In the genomic region with DNA sequence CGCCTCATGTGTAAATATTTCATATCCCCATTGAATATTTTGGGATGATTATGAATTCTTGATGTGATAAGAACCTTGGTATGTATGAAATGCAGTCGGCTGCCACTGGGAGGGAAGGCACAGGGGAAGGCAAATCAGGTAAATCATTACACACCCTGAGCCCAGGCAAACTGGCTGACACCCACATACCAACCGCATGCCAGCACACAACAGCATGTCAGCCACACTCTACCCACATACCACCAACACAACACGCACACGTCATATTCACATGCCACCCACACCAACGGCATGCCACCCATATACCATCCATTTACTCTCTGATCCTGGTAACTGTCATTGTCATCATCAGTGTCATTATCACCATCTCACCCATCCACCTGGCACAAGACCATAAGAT, we compare ENCODE assay signal across 14 cellular contexts. TPM values are rescaled to one million over a fixed set of nuclear protein-coding genes. Genes with fewer than 3 reads are reported as not detected.
DNase-seq lines count a peak whose midpoint lies in the region; ATAC-seq, FAIRE-seq and TF ChIP-seq lines count a peak whose summit lies in the region.
"Had no signal": no experiment of that assay in that cellular context is flagged by ENCODE, and none has a peak within 500 bp of the region (broad histone marks: within the 10 kb centered on the region; RNA-seq: fewer than 3 reads in every experiment).

No MANE protein-coding gene starts in this region.

- no peak overlapping the region for H3K4me3 ChIP-seq in pancreas

- 55 to 57% methylated on average over 6 of the region's 6 CpGs for WGBS in pancreas, 2 donors

- no peak for TF ChIP-seq CTCF in Calu3 (IDR thresholded peaks at IDR 0.05; ENCODE audit: unreplicated experiment)
- no peak for TF ChIP-seq CTCF in glutamatergic neuron (IDR thresholded peaks at IDR 0.05; ENCODE audit: partially characterized antibody, unreplicated experiment)
- no peak for TF ChIP-seq CTCF in pancreas (IDR thresholded peaks at IDR 0.05)

- H3K27ac ChIP-seq in pancreas, result no peak overlapping the region

- BruUV-seq in Calu3 (replicated peaks; lab: Mats Ljungman, UMichigan), result no TSS peak

- H3K9me3 ChIP-seq in pancreas (no peaks in the 10 kb centered on the region), T-helper 17 cell (ENCODE audit: control insufficient read depth, low read length, poor library complexity, severe bottlenecking) (no peaks in the 10 kb centered on the region)
- H3K9me3 ChIP-seq: BE2C had no signal

- peak; percentile 81 for DNase-seq in Calu3
- peak; percentile 21 for DNase-seq in RCC 7860 (ENCODE audit: low spot score)
- DNase-seq in glutamatergic neuron, result no peak
- peak in 3 of 6 donors; percentile 55 to 64 (median 60) for DNase-seq in pancreas
- DNase-seq in NCI-H2029 (lab: John Stamatoyannopoulos, UW), result no peak
- DNase-seq in NCI-H1436 (lab: John Stamatoyannopoulos, UW), result no peak
- DNase-seq in activated T-helper 2 cell treated with anti-CD3 and anti-CD28 coated beads, Interferon-gamma antibody, Interleukin-2, Interleukin-4, amounts not matched to agents 10 μg/mL and 5 μg/mL and 100 μg/mL, durations not matched to agents 14 hours and 24 hours and 36 hours (ENCODE audit: low spot score), result no peak
- no peak for DNase-seq in T-helper 17 cell
- DNase-seq: activated CD4-positive, alpha-beta T cell treated with anti-CD3 and anti-CD28 coated beads for 48 hours; activated gamma-delta T cell; amniotic stem cell; endodermal cell had no signal

- intact Hi-C loops in Calu3 (cut with micrococcal nuclease; ENCODE audit: unreplicated experiment) (no loop called here), pancreas (cut with DNase I) (no loop called here)
- intact Hi-C loops in activated T-helper 2 cell treated with anti-CD3 and anti-CD28 coated beads, Interferon-gamma antibody, Interleukin-2, Interleukin-4, amounts not matched to agents 10 μg/mL and 5 μg/mL and 100 μg/mL, durations not matched to agents 14 hours and 24 hours and 36 hours (cut with micrococcal nuclease), result no loop called here

- CTCF ChIA-PET in Calu3 (lab: Charles Lee), result interaction anchor here (0.6 kb wide), 1 partner anchor 9 kb away, joined by 3 read pairs; no protein-coding TSS in a partner anchor

- ATAC-seq in pancreas (peak; percentile 53 to 93 (median 85)), T-helper 17 cell (no peak)

- H3K4me1 Mint-ChIP-seq in Calu3 (ENCODE audit: low read depth, unreplicated experiment) (peaks cover 23% of the 10 kb centered on the region), glutamatergic neuron (ENCODE audit: low read depth, unreplicated experiment) (peaks cover 28% of the 10 kb centered on the region), T-helper 17 cell (no peaks in the 10 kb centered on the region)
- H3K4me1 Mint-ChIP-seq in activated T-helper 2 cell treated with anti-CD3 and anti-CD28 coated beads, Interferon-gamma antibody, Interleukin-2, Interleukin-4, amounts not matched to agents 10 μg/mL and 5 μg/mL and 100 μg/mL, durations not matched to agents 14 hours and 24 hours and 36 hours (ENCODE audit: low read depth), result no peaks in the 10 kb centered on the region

- H3K4me3 Mint-ChIP-seq in Calu3 (ENCODE audit: low read depth, unreplicated experiment), result no peak overlapping the region
- H3K4me3 Mint-ChIP-seq in glutamatergic neuron (ENCODE audit: unreplicated experiment), result peak overlapping the region; percentile 40
- no peak overlapping the region for H3K4me3 Mint-ChIP-seq in activated T-helper 2 cell treated with anti-CD3 and anti-CD28 coated beads, Interferon-gamma antibody, Interleukin-2, Interleukin-4, amounts not matched to agents 10 μg/mL and 5 μg/mL and 100 μg/mL, durations not matched to agents 14 hours and 24 hours and 36 hours (ENCODE audit: low read depth)
- H3K4me3 Mint-ChIP-seq in T-helper 17 cell, result no peak overlapping the region
- H3K4me3 Mint-ChIP-seq: endodermal cell had no signal

- H3K36me3 ChIP-seq in pancreas, result no peaks in the 10 kb centered on the region
- H3K36me3 ChIP-seq: BE2C had no signal

- FAIRE-seq in RCC 7860 (lab: Jason Lieb, UNC), result no peak
- no peak for FAIRE-seq in pancreas (lab: Jason Lieb, UNC)
- FAIRE-seq: TTC549 had no signal

- H3K27me3 Mint-ChIP-seq in Calu3 (ENCODE audit: unreplicated experiment), result no peaks in the 10 kb centered on the region
- H3K27me3 Mint-ChIP-seq in glutamatergic neuron (ENCODE audit: unreplicated experiment), result peaks cover 9% of the 10 kb centered on the region
- H3K27me3 Mint-ChIP-seq in activated T-helper 2 cell treated with anti-CD3 and anti-CD28 coated beads, Interferon-gamma antibody, Interleukin-2, Interleukin-4, amounts not matched to agents 10 μg/mL and 5 μg/mL and 100 μg/mL, durations not matched to agents 14 hours and 24 hours and 36 hours (ENCODE audit: low read depth), result no peaks in the 10 kb centered on the region
- peaks cover 16% of the 10 kb centered on the region for H3K27me3 Mint-ChIP-seq in T-helper 17 cell

- H3K27me3 ChIP-seq in pancreas, result no peaks in the 10 kb centered on the region
- H3K27me3 ChIP-seq: BE2C had no signal

- no peaks in the 10 kb centered on the region for H3K4me1 ChIP-seq in pancreas

- H3K36me3 Mint-ChIP-seq in Calu3 (ENCODE audit: insufficient read depth, unreplicated experiment) (no peaks in the 10 kb centered on the region), glutamatergic neuron (ENCODE audit: unreplicated experiment) (peaks cover 4% of the 10 kb centered on the region), T-helper 17 cell (ENCODE audit: low read depth) (no peaks in the 10 kb centered on the region)
- H3K36me3 Mint-ChIP-seq in activated T-helper 2 cell treated with anti-CD3 and anti-CD28 coated beads, Interferon-gamma antibody, Interleukin-2, Interleukin-4, amounts not matched to agents 10 μg/mL and 5 μg/mL and 100 μg/mL, durations not matched to agents 14 hours and 24 hours and 36 hours (ENCODE audit: low read depth), result no peaks in the 10 kb centered on the region

- H3K27ac Mint-ChIP-seq in Calu3 (ENCODE audit: unreplicated experiment) (no peak overlapping the region), glutamatergic neuron (ENCODE audit: unreplicated experiment) (peak overlapping the region; percentile 50), T-helper 17 cell (no peak overlapping the region)
- H3K27ac Mint-ChIP-seq in activated T-helper 2 cell treated with anti-CD3 and anti-CD28 coated beads, Interferon-gamma antibody, Interleukin-2, Interleukin-4, amounts not matched to agents 10 μg/mL and 5 μg/mL and 100 μg/mL, durations not matched to agents 14 hours and 24 hours and 36 hours, result no peak overlapping the region
- H3K27ac Mint-ChIP-seq: endodermal cell had no signal

- H3K9me3 Mint-ChIP-seq in Calu3 (ENCODE audit: low read depth, unreplicated experiment), result no peaks in the 10 kb centered on the region
- H3K9me3 Mint-ChIP-seq in glutamatergic neuron (ENCODE audit: unreplicated experiment), result no peaks in the 10 kb centered on the region
- H3K9me3 Mint-ChIP-seq in activated T-helper 2 cell treated with anti-CD3 and anti-CD28 coated beads, Interferon-gamma antibody, Interleukin-2, Interleukin-4, amounts not matched to agents 10 μg/mL and 5 μg/mL and 100 μg/mL, durations not matched to agents 14 hours and 24 hours and 36 hours, result no peaks in the 10 kb centered on the region
- H3K9me3 Mint-ChIP-seq: endodermal cell had no signal

RNA-seq across cellular contexts. Expression of gene MDGA1, which starts 28.3 kb away (rescaled TPM):
- total RNA-seq in Calu3 (2022) (7.0 and 7.2 TPM in 2 replicates), glutamatergic neuron (ENCODE audit: unreplicated experiment) (908 TPM), pancreas (1 to 10 TPM in 2 of 6 donors, under 1 TPM in 4; 0.09 to 3.4 (median 0.36) TPM), T-helper 17 cell (1 to 10 TPM in 1 of 2 donors, under 1 TPM in 1; 0.21 to 2.8 TPM)
- 1 to 10 TPM in 1 of 2 donors, under 1 TPM in 1; 0.91 to 1.3 TPM for polyA plus RNA-seq in pancreas
- total RNA-seq in activated T-helper 2 cell treated with anti-CD3 and anti-CD28 coated beads, Interferon-gamma antibody, Interleukin-2, Interleukin-4, amounts not matched to agents 10 μg/mL and 5 μg/mL and 100 μg/mL, durations not matched to agents 14 hours and 24 hours and 36 hours, result 1.8 and 2.1 TPM in 2 replicates

Comparison
In these comparisons a context has a peak if more than half of its experiments do, and no peak if none do; other contexts are left out.
1. DNase-seq: peak in Calu3 (single experiment) and RCC 7860 (single experiment); none in glutamatergic neuron (single experiment), NCI-H2029 (single experiment), NCI-H1436 (single experiment), activated T-helper 2 cell treated with anti-CD3 and anti-CD28 coated beads, Interferon-gamma antibody, Interleukin-2, Interleukin-4, amounts not matched to agents 10 μg/mL and 5 μg/mL and 100 μg/mL, durations not matched to agents 14 hours and 24 hours and 36 hours (single experiment) and T-helper 17 cell (0 of 3).
2. RNA of gene MDGA1, which starts 28.3 kb away (total RNA-seq): 908 TPM in glutamatergic neuron (single experiment); 7.0 to 7.2 TPM in Calu3, 0.21 to 2.8 TPM in T-helper 17 cell, 1.8 to 2.1 TPM in activated T-helper 2 cell treated with anti-CD3 and anti-CD28 coated beads, Interferon-gamma antibody, Interleukin-2, Interleukin-4, amounts not matched to agents 10 μg/mL and 5 μg/mL and 100 μg/mL, durations not matched to agents 14 hours and 24 hours and 36 hours and 0.09 to 3.4 TPM in pancreas; every median in the first group is over 100 times any median in the second.